ENCODE assay signal across 18 cellular contexts in genomic region chr3:197782230-197782629, GRCh38. TPM values are rescaled to one million over a fixed set of nuclear protein-coding genes. Genes with fewer than 3 reads are reported as not detected.
DNase-seq lines count a peak whose midpoint lies in the region; ATAC-seq, FAIRE-seq and TF ChIP-seq lines count a peak whose summit lies in the region.
"Had no signal": no experiment of that assay in that cellular context is flagged by ENCODE, and none has a peak within 500 bp of the region (broad histone marks: within the 10 kb centered on the region; RNA-seq: fewer than 3 reads in every experiment).

No MANE protein-coding gene starts in this region.

- H3K4me3 Mint-ChIP-seq in CD4-positive, alpha-beta memory T cell, result no peak overlapping the region
- no peak overlapping the region for H3K4me3 Mint-ChIP-seq in activated naive CD8-positive, alpha-beta T cell
- H3K4me3 Mint-ChIP-seq in effector memory CD8-positive, alpha-beta T cell, result no peak overlapping the region
- H3K4me3 Mint-ChIP-seq: activated CD4-positive, alpha-beta T cell treated with anti-CD3 and anti-CD28 coated beads, Interleukin-2, amount 10 ng/mL, durations not matched to agents 7 days and 5 days had no signal

- H3K36me3 ChIP-seq in CD4-positive, alpha-beta memory T cell (ENCODE audit: insufficient read depth, low read length), result peaks cover 35% of the 10 kb centered on the region
- peaks cover 0 to 92% of the 10 kb centered on the region in 2 donors for H3K36me3 ChIP-seq in gastroesophageal sphincter
- H3K36me3 ChIP-seq in adrenal gland (replicated peaks in 1 of 2), result peaks cover 0 to 44% of the 10 kb centered on the region in 2 donors
- H3K36me3 ChIP-seq: uterus had no signal

- POLR2A ChIA-PET in CD4-positive, alpha-beta memory T cell (lab: Charles Lee; ENCODE audit: partially characterized antibody), result interaction anchor here (1.7 kb wide), 1 partner anchor 9 kb away, joined by 8 read pairs; the partner anchor contains the start of gene LRCH3

- H3K27ac Mint-ChIP-seq in CD4-positive, alpha-beta memory T cell, result peak overlapping the region in 5 of 7 donors; percentile 3 to 68 (median 18)
- peak overlapping the region; percentile 24 for H3K27ac Mint-ChIP-seq in activated naive CD8-positive, alpha-beta T cell
- H3K27ac Mint-ChIP-seq in effector memory CD8-positive, alpha-beta T cell, result peak overlapping the region in 1 of 2 donors; percentile 24
- H3K27ac Mint-ChIP-seq: activated CD4-positive, alpha-beta T cell treated with anti-CD3 and anti-CD28 coated beads, Interleukin-2, amount 10 ng/mL, durations not matched to agents 7 days and 5 days had no signal

- no peaks in the 10 kb centered on the region for H3K27me3 Mint-ChIP-seq in CD4-positive, alpha-beta memory T cell
- H3K27me3 Mint-ChIP-seq in activated naive CD8-positive, alpha-beta T cell, result no peaks in the 10 kb centered on the region
- no peaks in the 10 kb centered on the region for H3K27me3 Mint-ChIP-seq in effector memory CD8-positive, alpha-beta T cell
- H3K27me3 Mint-ChIP-seq: activated CD4-positive, alpha-beta T cell treated with anti-CD3 and anti-CD28 coated beads, Interleukin-2, amount 10 ng/mL, durations not matched to agents 7 days and 5 days had no signal

- no peak overlapping the region for H3K27ac ChIP-seq in CD4-positive, alpha-beta memory T cell (ENCODE audit: low read depth, low read length)
- H3K27ac ChIP-seq in gastroesophageal sphincter, result no peak overlapping the region
- no peak overlapping the region for H3K27ac ChIP-seq in adrenal gland
- H3K27ac ChIP-seq: cardiac muscle cell, RWPE1, uterus had no signal

- no peak for TF ChIP-seq CTCF in gastroesophageal sphincter (IDR thresholded peaks at IDR 0.05)
- TF ChIP-seq CTCF in adrenal gland (IDR thresholded peaks at IDR 0.05), result no peak

- CTCF ChIA-PET in CD4-positive, alpha-beta memory T cell (lab: Charles Lee; ENCODE audit: partially characterized antibody), result interaction anchor here (1.2 kb wide), 1 partner anchor 9 kb away, joined by 4 read pairs; the partner anchor contains the start of gene LRCH3

- H3K9me3 Mint-ChIP-seq in CD4-positive, alpha-beta memory T cell, result no peaks in the 10 kb centered on the region
- H3K9me3 Mint-ChIP-seq in activated naive CD8-positive, alpha-beta T cell (ENCODE audit: low read depth), result no peaks in the 10 kb centered on the region
- H3K9me3 Mint-ChIP-seq in effector memory CD8-positive, alpha-beta T cell, result no peaks in the 10 kb centered on the region
- H3K9me3 Mint-ChIP-seq: activated CD4-positive, alpha-beta T cell treated with anti-CD3 and anti-CD28 coated beads, Interleukin-2, amount 10 ng/mL, durations not matched to agents 7 days and 5 days had no signal

- no peaks in the 10 kb centered on the region for H3K9me3 ChIP-seq in CD4-positive, alpha-beta memory T cell (ENCODE audit: control insufficient read depth in 1 of 2, low read length in 2 of 2)
- H3K9me3 ChIP-seq in gastroesophageal sphincter (no peaks in the 10 kb centered on the region), adrenal gland (replicated peaks in 1 of 3) (no peaks in the 10 kb centered on the region)
- H3K9me3 ChIP-seq: mucosa of descending colon, uterus had no signal

- peaks cover 33 to 53% of the 10 kb centered on the region in 2 donors for H3K36me3 Mint-ChIP-seq in CD4-positive, alpha-beta memory T cell
- peaks cover 2% of the 10 kb centered on the region for H3K36me3 Mint-ChIP-seq in activated naive CD8-positive, alpha-beta T cell
- peaks cover 63% of the 10 kb centered on the region for H3K36me3 Mint-ChIP-seq in effector memory CD8-positive, alpha-beta T cell (ENCODE audit: insufficient read depth)

- 81 to 86% methylated on average over 3 to 4 of the region's 4 CpGs for WGBS in gastroesophageal sphincter (ENCODE audit: low coverage in 1 of 2), 2 donors
- WGBS in adrenal gland, 4 donors, result 79 to 82% (median 81%) methylated on average over 4 of the region's 4 CpGs

- no peak for TF ChIP-seq POLR2A in gastroesophageal sphincter (IDR thresholded peaks at IDR 0.05)
- no peak for TF ChIP-seq POLR2A in adrenal gland (IDR thresholded peaks at IDR 0.05)

- H3K4me3 ChIP-seq in CD4-positive, alpha-beta memory T cell (ENCODE audit: low read length in 2 of 2), result no peak overlapping the region
- H3K4me3 ChIP-seq in gastroesophageal sphincter (no peak overlapping the region), adrenal gland (no peak overlapping the region)
- H3K4me3 ChIP-seq: cardiac muscle cell, uterus had no signal

- no peak for DNase-seq in CD4-positive, alpha-beta memory T cell
- no peak for DNase-seq in GM18507 (ENCODE audit: extremely low spot score, insufficient read length, low read depth)
- DNase-seq in urothelium cell line (ENCODE audit: low spot score), result no peak
- no peak for DNase-seq in effector memory CD8-positive, alpha-beta T cell
- no peak for DNase-seq in adrenal gland
- DNase-seq: activated CD4-positive, alpha-beta T cell treated with anti-CD3 and anti-CD28 coated beads, Interleukin-2, amount 10 ng/mL, durations not matched to agents 7 days and 5 days; activated naive CD4-positive, alpha-beta T cell; DMS153; mucosa of descending colon; NCI-H1930; NCI-H69; T-helper 2 cell; uterus had no signal

- ATAC-seq in HG02610 (IDR thresholded peaks at IDR 0.05; ENCODE audit: unreplicated experiment) (peak; percentile 58), gastroesophageal sphincter (no peak)
- no peak for ATAC-seq in effector memory CD8-positive, alpha-beta T cell (replicated peaks)
- ATAC-seq: mucosa of descending colon had no signal

- FAIRE-seq in GM18507 (lab: Jason Lieb, UNC) (peak; percentile 78), urothelium cell line (lab: Jason Lieb, UNC) (no peak)

- H3K27me3 ChIP-seq in CD4-positive, alpha-beta memory T cell (ENCODE audit: insufficient read depth, low read length), result no peaks in the 10 kb centered on the region
- H3K27me3 ChIP-seq in gastroesophageal sphincter, result no peaks in the 10 kb centered on the region
- H3K27me3 ChIP-seq in adrenal gland, result no peaks in the 10 kb centered on the region
- H3K27me3 ChIP-seq: cardiac muscle cell, uterus had no signal

- peaks cover 3% of the 10 kb centered on the region for H3K4me1 ChIP-seq in CD4-positive, alpha-beta memory T cell (ENCODE audit: insufficient read depth, low read length)
- no peaks in the 10 kb centered on the region for H3K4me1 ChIP-seq in gastroesophageal sphincter
- H3K4me1 ChIP-seq in adrenal gland (replicated peaks in 1 of 2), result no peaks in the 10 kb centered on the region
- H3K4me1 ChIP-seq: uterus had no signal

- TF ChIP-seq EP300 in gastroesophageal sphincter (IDR thresholded peaks at IDR 0.05), result no peak

- H3K4me1 Mint-ChIP-seq in CD4-positive, alpha-beta memory T cell, result peaks cover 0 to 6% (median 2%) of the 10 kb centered on the region in 4 donors
- H3K4me1 Mint-ChIP-seq in activated naive CD8-positive, alpha-beta T cell (ENCODE audit: low read depth), result peaks cover 2% of the 10 kb centered on the region
- H3K4me1 Mint-ChIP-seq in effector memory CD8-positive, alpha-beta T cell (ENCODE audit: low read depth in 2 of 2), result peaks cover 0 to 7% of the 10 kb centered on the region in 2 donors

- intact Hi-C loops in CD4-positive, alpha-beta memory T cell (cut with micrococcal nuclease), result no loop called here
- intact Hi-C loops in adrenal gland (cut with DNase I), result no loop called here

RNA-seq across cellular contexts. Expression of gene LRCH3, which starts 8.8 kb away (rescaled TPM):
- 10 to 100 TPM; 76.0 to 87.7 TPM for total RNA-seq in CD4-positive, alpha-beta memory T cell
- 10 to 100 TPM in 1 of 2 donors, 1 to 10 TPM in 1; 7.4 to 21.5 TPM for polyA plus RNA-seq in CD4-positive, alpha-beta memory T cell
- total RNA-seq in gastroesophageal sphincter, result 100 to 1,000 TPM in 1 of 4 donors, 10 to 100 TPM in 3; 39.0 to 158 (median 69.6) TPM
- 10 to 100 TPM; 29.6 to 54.9 (median 43.7) TPM for total RNA-seq in adrenal gland
- 10 to 100 TPM in 1 of 3 donors, 1 to 10 TPM in 2; 7.4 to 39.2 (median 9.7) TPM for polyA plus RNA-seq in adrenal gland

RNA-seq across cellular contexts. Expression of gene FYTTD1, which starts 32.5 kb away (rescaled TPM):
- total RNA-seq in CD4-positive, alpha-beta memory T cell, result 10 to 100 TPM; 60.0 to 60.2 TPM
- 100 to 1,000 TPM in 1 of 2 donors, 10 to 100 TPM in 1; 98.6 to 120 TPM for polyA plus RNA-seq in CD4-positive, alpha-beta memory T cell
- 10 to 100 TPM; 69.1 to 88.1 (median 87.0) TPM for total RNA-seq in gastroesophageal sphincter
- 10 to 100 TPM; 12.5 to 57.3 (median 45.6) TPM for total RNA-seq in adrenal gland
- 10 to 100 TPM; 10.1 to 70.4 (median 12.3) TPM for polyA plus RNA-seq in adrenal gland

RNA-seq across cellular contexts. Expression of gene RUBCN, which starts 45.5 kb away (rescaled TPM):
- 10 to 100 TPM; 64.0 to 69.6 TPM for total RNA-seq in CD4-positive, alpha-beta memory T cell
- 10 to 100 TPM; 13.2 to 26.5 TPM for polyA plus RNA-seq in CD4-positive, alpha-beta memory T cell
- total RNA-seq in gastroesophageal sphincter (10 to 100 TPM; 47.8 to 99.6 (median 60.1) TPM), adrenal gland (10 to 100 TPM; 19.7 to 43.8 (median 22.5) TPM)
- polyA plus RNA-seq in adrenal gland, result 10 to 100 TPM in 2 of 3 donors, 1 to 10 TPM in 1; 7.7 to 22.7 (median 13.4) TPM
